Comparison of ENCODE assay signal across 4 cellular contexts in the genomic region with DNA sequence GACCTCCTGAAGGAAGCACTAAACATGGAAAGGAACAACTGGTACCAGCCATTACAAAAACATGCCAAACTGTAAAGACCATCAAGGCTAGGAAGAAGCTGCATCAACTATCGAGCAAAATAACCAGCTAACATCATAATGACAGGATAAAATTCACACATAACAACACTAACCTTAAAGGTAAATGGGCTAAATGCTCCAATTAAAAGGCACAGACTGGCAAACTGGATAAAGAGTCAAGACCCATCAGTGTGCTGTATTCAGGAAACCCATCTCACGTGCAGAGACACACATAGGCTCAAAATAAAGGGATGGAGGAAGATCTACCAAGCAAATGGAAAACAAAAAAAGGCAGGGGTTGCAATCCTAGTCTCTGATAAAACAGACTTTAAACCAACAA. TPM values are rescaled to one million over a fixed set of nuclear protein-coding genes. Genes with fewer than 3 reads are reported as not detected.
"Had no signal": no experiment of that assay in that cellular context is flagged by ENCODE, and none has a peak within 500 bp of the region (broad histone marks: within the 10 kb centered on the region; RNA-seq: fewer than 3 reads in every experiment).

No MANE protein-coding gene starts in this region.

RNA-seq across cellular contexts. Expression of a gene that starts 41.6 kb away (rescaled TPM):
- total RNA-seq: LHCN-M2, M059J, MCF 10A, NCI-H460 had no signal
